Comparison of ENCODE assay signal across 8 cellular contexts in the genomic region with DNA sequence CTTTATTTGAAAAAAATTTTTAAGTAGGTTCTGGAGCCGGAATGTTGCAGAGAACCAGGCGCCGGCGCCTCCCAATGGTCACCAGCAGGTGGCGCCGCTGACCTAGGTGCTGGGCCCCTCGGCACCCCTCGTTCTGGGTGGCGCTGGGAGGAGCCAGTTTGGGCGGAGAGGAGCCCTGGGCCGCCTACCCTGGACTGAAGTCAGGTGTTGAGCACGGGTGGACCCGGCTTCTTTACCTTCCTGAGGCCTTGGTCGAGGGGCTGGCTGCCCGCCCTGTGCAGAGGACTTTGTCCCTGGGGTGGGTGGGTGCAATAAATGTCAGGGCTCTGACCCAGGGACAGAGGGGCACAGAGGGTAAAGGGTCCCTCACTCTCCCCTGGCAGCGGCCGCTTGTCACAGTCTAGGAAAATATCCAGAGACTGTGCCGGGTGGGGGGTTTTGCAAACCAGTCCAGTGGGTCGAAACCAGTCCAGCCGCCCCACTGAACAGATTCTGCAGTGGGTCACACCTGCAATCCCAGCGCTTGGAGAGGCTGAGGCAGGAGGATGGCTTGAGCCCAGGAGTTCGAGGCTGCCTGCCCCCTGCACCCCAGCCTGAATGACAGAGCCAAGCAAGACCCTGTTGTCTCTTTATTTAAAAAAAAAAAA. TPM values are rescaled to one million over a fixed set of nuclear protein-coding genes. Genes with fewer than 3 reads are reported as not detected.
DNase-seq lines count a peak whose midpoint lies in the region; ATAC-seq and TF ChIP-seq lines count a peak whose summit lies in the region.

No MANE protein-coding gene starts in this region.

- H3K27me3 ChIP-seq in liver (ENCODE audit: control insufficient read depth in 4 of 4, insufficient read depth in 4 of 4, low read length in 3 of 4), result no peaks in the 10 kb centered on the region

- H3K4me1 ChIP-seq in liver (ENCODE audit: control insufficient read depth in 4 of 4, insufficient read depth in 4 of 4, low read length in 3 of 4), result peaks cover 0 to 11% (median 8%) of the 10 kb centered on the region in 4 donors

- TF ChIP-seq RAD21 in liver (IDR thresholded peaks at IDR 0.05), result peak; percentile 97 to 98

- WGBS in liver, result 11% methylated on average over 22 of the region's 22 CpGs

- no peaks in the 10 kb centered on the region for H3K36me3 ChIP-seq in liver (ENCODE audit: control insufficient read depth in 4 of 4, insufficient read depth in 3 of 4, low read depth in 1 of 4, low read length in 3 of 4)

- no peak overlapping the region for H3K9ac ChIP-seq in liver (ENCODE audit: low read depth in 1 of 2, low read length in 2 of 2)

- peak; percentile 59 for ATAC-seq in HG03095 (IDR thresholded peaks at IDR 0.05; ENCODE audit: unreplicated experiment)
- ATAC-seq in GM19455 (IDR thresholded peaks at IDR 0.05; ENCODE audit: unreplicated experiment), result no peak

- no peaks in the 10 kb centered on the region for H3K27me3 Mint-ChIP-seq in chondrocyte (ENCODE audit: low read depth)

- H3K4me1 Mint-ChIP-seq in chondrocyte (ENCODE audit: low read depth), result peaks cover 25% of the 10 kb centered on the region

- no peak overlapping the region for H3K4me3 ChIP-seq in liver (ENCODE audit: low read depth in 1 of 3, low read length in 3 of 3)

- H3K9me3 Mint-ChIP-seq in chondrocyte (ENCODE audit: low read depth), result no peaks in the 10 kb centered on the region

- TF ChIP-seq CTCF in chondrocyte (IDR thresholded peaks at IDR 0.05) (peak; percentile 99), liver (IDR thresholded peaks at IDR 0.05; ENCODE audit: low read depth, low read length, missing input control) (peak; percentile 92)

- H3K27ac Mint-ChIP-seq in chondrocyte (ENCODE audit: unreplicated experiment), result no peak overlapping the region

- H3K9me3 ChIP-seq in liver (ENCODE audit: control insufficient read depth in 4 of 4, low read length in 3 of 4), result no peaks in the 10 kb centered on the region

- DNase-seq in ELR (ENCODE audit: low read depth) (peak; percentile 81), NCI-H510A (lab: John Stamatoyannopoulos, UW) (peak; percentile 48), chondrocyte (ENCODE audit: low spot score) (no peak)
- peak; percentile 74 to 77 for DNase-seq in activated CD4-positive, alpha-beta T cell treated with anti-CD3 and anti-CD28 coated beads for 4 hours
- peak; percentile 59 to 78 (median 61) for DNase-seq in stimulated activated CD4-positive, alpha-beta T cell treated with anti-CD3 and anti-CD28 coated beads, TNF-alpha, amount 100 ng/mL, for 48 hours (ENCODE audit: low read depth in 3 of 3)

- H3K27ac ChIP-seq in liver (ENCODE audit: low read depth in 1 of 2, low read length in 2 of 2), result no peak overlapping the region

- H3K4me3 Mint-ChIP-seq in chondrocyte (ENCODE audit: unreplicated experiment), result no peak overlapping the region

- no peaks in the 10 kb centered on the region for H3K36me3 Mint-ChIP-seq in chondrocyte (ENCODE audit: low read depth)

TF ChIP-seq in liver, 16 proteins besides CTCF, POLR2A, EP300 and RAD21:
- TF ChIP-seq SP1 (IDR thresholded peaks at IDR 0.05), result peak; percentile 44
- TF ChIP-seq, protein P1, sequence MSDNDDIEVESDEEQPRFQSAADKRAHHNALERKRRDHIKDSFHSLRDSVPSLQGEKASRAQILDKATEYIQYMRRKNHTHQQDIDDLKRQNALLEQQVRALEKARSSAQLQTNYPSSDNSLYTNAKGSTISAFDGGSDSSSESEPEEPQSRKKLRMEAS (IDR thresholded peaks at IDR 0.05), result no peak
- TF ChIP-seq HNF4A (conservative IDR thresholded peaks at IDR 0.05), result peak; percentile 80 to 87
- peak; percentile 44 to 68 for TF ChIP-seq RXRA (IDR thresholded peaks at IDR 0.05)
- no peak for TF ChIP-seq FOXA1 (IDR thresholded peaks at IDR 0.05)

RNA-seq across cellular contexts. Expression of a gene that starts 30.1 kb away (rescaled TPM):
- not detected in 3 replicates for total RNA-seq in chondrocyte
- under 1 TPM in 1 of 2 donors, not detected in 1; 0.17 TPM for total RNA-seq in liver
- polyA plus RNA-seq in liver, result under 1 TPM in 1 of 2 donors, not detected in 1; 0.26 TPM

RNA-seq across cellular contexts. Expression of a gene that starts 40.3 kb away (rescaled TPM):
- total RNA-seq in chondrocyte, result 197 to 352 TPM (median 345 TPM) in 3 replicates
- total RNA-seq in liver, result 10 to 100 TPM; 31.5 to 61.9 TPM
- polyA plus RNA-seq in liver, result 10 to 100 TPM; 21.2 to 37.9 TPM
